Comparison of ENCODE assay signal across 7 cellular contexts in the genomic region with DNA sequence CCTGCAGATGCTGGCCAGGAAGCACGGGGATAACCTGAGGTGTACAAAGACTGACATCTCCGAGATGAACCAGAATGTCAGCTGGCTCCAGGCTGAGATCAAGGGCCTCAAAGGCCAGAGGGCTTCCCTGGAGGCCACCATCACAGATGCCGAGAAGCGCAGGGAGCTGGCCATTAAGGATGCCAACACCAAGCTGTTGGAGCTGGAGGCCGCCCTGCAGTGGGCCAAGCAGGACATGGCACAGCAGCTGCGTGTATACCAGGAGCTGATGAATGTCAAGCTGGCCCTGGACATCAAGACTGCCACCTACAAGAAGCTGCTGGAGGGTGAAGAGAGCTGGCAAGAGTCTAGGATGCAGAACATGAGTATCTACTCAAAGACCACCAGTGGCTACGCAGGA.
"Had no signal": no experiment of that assay in that cellular context is flagged by ENCODE, and none has a peak within 500 bp of the region (broad histone marks: within the 10 kb centered on the region; RNA-seq: fewer than 3 reads in every experiment).

No MANE protein-coding gene starts in this region.

- DNase-seq: GDM1, GF-D8 had no signal

- FAIRE-seq: G401.6, GM12878, GM12892, GM18507, GM19239 had no signal
